15 cellular contexts compared by ENCODE assay signal in genomic region chr3:46517016-46517770, GRCh38. TPM values are rescaled to one million over a fixed set of nuclear protein-coding genes. Genes with fewer than 3 reads are reported as not detected.
DNase-seq lines count a peak whose midpoint lies in the region; ATAC-seq and TF ChIP-seq lines count a peak whose summit lies in the region.
"Had no signal": no experiment of that assay in that cellular context is flagged by ENCODE, and none has a peak within 500 bp of the region (broad histone marks: within the 10 kb centered on the region; RNA-seq: fewer than 3 reads in every experiment).

No MANE protein-coding gene starts in this region.

- no peak overlapping the region for H3K9ac ChIP-seq in neural progenitor cell
- H3K9ac ChIP-seq: KMS-11 had no signal

- no peak overlapping the region for H2AFZ ChIP-seq in neural progenitor cell (replicated peaks)

- H3K27me3 Mint-ChIP-seq in neural progenitor cell (ENCODE audit: insufficient read depth, low read depth), result no peaks in the 10 kb centered on the region

- no peak overlapping the region for H3K4me2 ChIP-seq in neural progenitor cell
- H3K4me2 ChIP-seq: KMS-11 had no signal

- H3F3A ChIP-seq in neural progenitor cell (ENCODE audit: low read depth), result no peaks in the 10 kb centered on the region

- CTCF ChIA-PET in Panc1 (lab: Charles Lee) (no interaction called here), A673 (lab: Charles Lee) (no interaction called here)

- H3K27ac Mint-ChIP-seq in neural progenitor cell, result peak overlapping the region; percentile 27

- H3K4me1 ChIP-seq in Panc1 (ENCODE audit: control insufficient read depth, insufficient read depth, low read length) (no peaks in the 10 kb centered on the region), neural progenitor cell (no peaks in the 10 kb centered on the region), A673 (ENCODE audit: insufficient read depth, low read length, poor library complexity, severe bottlenecking) (no peaks in the 10 kb centered on the region)
- H3K4me1 ChIP-seq: adrenal gland, SJCRH30 had no signal

- H3K4me3 ChIP-seq in Panc1 (ENCODE audit: low read depth in 2 of 2, low read length in 2 of 2) (no peak overlapping the region), neural progenitor cell (no peak overlapping the region), A673 (ENCODE audit: low read depth, low read length, poor library complexity, severe bottlenecking) (no peak overlapping the region)
- H3K4me3 ChIP-seq: adrenal gland, SJCRH30 had no signal

- in situ Hi-C loops in Panc1 (cut with HindIII; ENCODE audit: low pct_unique_long_range_greater_than_20kb, low sequenced_read_pairs), result no loop called here

- POLR2A ChIA-PET in Panc1 (lab: Charles Lee), result no interaction called here
- POLR2A ChIA-PET in A673 (lab: Charles Lee; ENCODE audit: low non-redundant PET), result no interaction called here

- H3K4me1 Mint-ChIP-seq in neural progenitor cell, result no peaks in the 10 kb centered on the region

- H3K79me2 ChIP-seq in neural progenitor cell (ENCODE audit: low read depth), result no peaks in the 10 kb centered on the region

- no peaks in the 10 kb centered on the region for H3K36me3 Mint-ChIP-seq in neural progenitor cell

- H3K27ac ChIP-seq in Panc1 (ENCODE audit: low read length) (no peak overlapping the region), neural progenitor cell (no peak overlapping the region), A673 (ENCODE audit: low read depth, low read length, poor library complexity, severe bottlenecking) (no peak overlapping the region)
- H3K27ac ChIP-seq: adrenal gland, KMS-11, SJCRH30 had no signal

- H3K9me3 ChIP-seq in Panc1 (ENCODE audit: control insufficient read depth, insufficient read depth, low read depth, low read length) (no peaks in the 10 kb centered on the region), neural progenitor cell (ENCODE audit: low read depth) (no peaks in the 10 kb centered on the region), A673 (ENCODE audit: low read depth, low read length, poor library complexity, severe bottlenecking) (no peaks in the 10 kb centered on the region)
- H3K9me3 ChIP-seq: adrenal gland, SJCRH30 had no signal

- no peaks in the 10 kb centered on the region for H3K9me3 Mint-ChIP-seq in neural progenitor cell

- H3K4me3 Mint-ChIP-seq in neural progenitor cell, result no peak overlapping the region

- intact Hi-C loops in Panc1 (cut with micrococcal nuclease; ENCODE audit: unreplicated experiment) (no loop called here), A673 (cut with micrococcal nuclease; ENCODE audit: unreplicated experiment) (no loop called here)

- DNase-seq in EL, result peak; percentile 92
- peak; percentile 18 for DNase-seq in Panc1 (ENCODE audit: low read depth, low spot score)
- DNase-seq in dermis microvascular lymphatic vessel endothelial cell (ENCODE audit: low read depth in 2 of 2), result peak; percentile 68 to 80
- DNase-seq in neural progenitor cell (ENCODE audit: low spot score), result no peak
- no peak for DNase-seq in activated CD4-positive, alpha-beta T cell treated with anti-CD3 and anti-CD28 coated beads for 48 hours
- DNase-seq in A673 (ENCODE audit: low spot score), result no peak
- DNase-seq: activated CD4-positive, alpha-beta T cell treated with anti-CD3 and anti-CD28 coated beads, Interleukin-2, amount 50 U/mL, for 1 hour; adrenal gland; glutamatergic neuron; NCI-H2227 treated with DMSO at 0.1 percent for 48 hours; right cardiac atrium; SJCRH30 had no signal

- H3K27me3 ChIP-seq in Panc1 (ENCODE audit: control insufficient read depth, insufficient read depth, low read length) (no peaks in the 10 kb centered on the region), neural progenitor cell (no peaks in the 10 kb centered on the region), A673 (replicated peaks; ENCODE audit: insufficient read depth, low read depth, low read length, poor library complexity) (no peaks in the 10 kb centered on the region)
- H3K27me3 ChIP-seq: adrenal gland, SJCRH30 had no signal

- BruUV-seq in Panc1 (replicated peaks; lab: Mats Ljungman, UMichigan) (no TSS peak), A673 (replicated peaks; lab: Mats Ljungman, UMichigan) (no TSS peak)

- TF ChIP-seq CTCF in Panc1 (IDR thresholded peaks at IDR 0.05) (no peak), neural progenitor cell (IDR thresholded peaks at IDR 0.05) (no peak), A673 (conservative IDR thresholded peaks at IDR 0.05; ENCODE audit: low read depth, low read length) (no peak)

- no peaks in the 10 kb centered on the region for H4K20me1 ChIP-seq in neural progenitor cell (ENCODE audit: low read depth)

- H3K36me3 ChIP-seq in Panc1 (ENCODE audit: control insufficient read depth, insufficient read depth, low read length), result no peaks in the 10 kb centered on the region
- no peaks in the 10 kb centered on the region for H3K36me3 ChIP-seq in neural progenitor cell
- H3K36me3 ChIP-seq in A673 (ENCODE audit: insufficient read depth, low read length, poor library complexity, severe bottlenecking), result no peaks in the 10 kb centered on the region
- H3K36me3 ChIP-seq: adrenal gland, SJCRH30 had no signal

- ATAC-seq in Panc1, result no peak; the same call in 1 of the 2 replicates
- no peak for ATAC-seq in GM19351 (IDR thresholded peaks at IDR 0.05; ENCODE audit: unreplicated experiment)
- no peak for ATAC-seq in HG03439 (IDR thresholded peaks at IDR 0.05; ENCODE audit: unreplicated experiment)
- ATAC-seq: right cardiac atrium had no signal

RNA-seq across cellular contexts. Expression of gene RTP3, which starts 19.4 kb away (rescaled TPM):
- not detected for total RNA-seq in Panc1 (2021; ENCODE audit: unreplicated experiment)
- polyA plus RNA-seq in Panc1 (2012; ENCODE audit: insufficient read length), result not detected
- not detected in 2 replicates for total RNA-seq in dermis microvascular lymphatic vessel endothelial cell
- total RNA-seq in neural progenitor cell (ENCODE audit: low replicate concordance), result not detected in 2 replicates
- total RNA-seq in A673 (2021), result not detected in 2 replicates
- total RNA-seq: adrenal gland, right cardiac atrium, SJCRH30 had no signal
- polyA plus RNA-seq: adrenal gland, right cardiac atrium had no signal

RNA-seq across cellular contexts. Expression of gene LRRC2, which starts 48.9 kb away (rescaled TPM):
- not detected for total RNA-seq in Panc1 (2021; ENCODE audit: unreplicated experiment)
- polyA plus RNA-seq in Panc1 (2012; ENCODE audit: insufficient read length), result not detected
- total RNA-seq in dermis microvascular lymphatic vessel endothelial cell, result under 0.01 and 0.13 TPM in 2 replicates
- total RNA-seq in neural progenitor cell (ENCODE audit: low replicate concordance), result not detected in 2 replicates
- 0.24 and 0.28 TPM in 2 replicates for total RNA-seq in A673 (2021)
- total RNA-seq: SJCRH30 had no signal

RNA-seq across cellular contexts. Expression of gene LTF, which starts 52.5 kb away (rescaled TPM):
- not detected for total RNA-seq in Panc1 (2021; ENCODE audit: unreplicated experiment)
- polyA plus RNA-seq in Panc1 (2012; ENCODE audit: insufficient read length), result not detected
- 0.13 and 0.26 TPM in 2 replicates for total RNA-seq in dermis microvascular lymphatic vessel endothelial cell
- not detected in 2 replicates for total RNA-seq in neural progenitor cell (ENCODE audit: low replicate concordance)
- not detected in 2 replicates for total RNA-seq in A673 (2021)
- total RNA-seq: SJCRH30 had no signal

Comparison
In these comparisons a context has a peak if more than half of its experiments do, and no peak if none do; other contexts are left out.
1. DNase-seq: peak in EL (single experiment), Panc1 (single experiment) and dermis microvascular lymphatic vessel endothelial cell (2 of 2); none in neural progenitor cell (single experiment), activated CD4-positive, alpha-beta T cell treated with anti-CD3 and anti-CD28 coated beads for 48 hours (single experiment) and A673 (single experiment).